In genomic region chr14:74942164-74942563, GRCh38 we compare ENCODE assay signal across 8 cellular contexts. TPM values are rescaled to one million over a fixed set of nuclear protein-coding genes. Genes with fewer than 3 reads are reported as not detected.
DNase-seq lines count a peak whose midpoint lies in the region; ATAC-seq and TF ChIP-seq lines count a peak whose summit lies in the region.

No MANE protein-coding gene starts in this region.

- H3K9me3 ChIP-seq in SK-N-SH = no peaks in the 10 kb centered on the region
- no peaks in the 10 kb centered on the region for H3K9me3 ChIP-seq in MM.1S (replicated peaks; ENCODE audit: insufficient read depth, low read length)
- no peaks in the 10 kb centered on the region for H3K9me3 ChIP-seq in esophagus squamous epithelium

- no peak for TF ChIP-seq EP300 in SK-N-SH (IDR thresholded peaks at IDR 0.05; ENCODE audit: borderline replicate concordance in 1 of 2, low read depth in 1 of 2, low read length in 1 of 2)

- DNase-seq in SK-N-SH = no peak
- no peak for DNase-seq in MM.1S
- DNase-seq in esophagus squamous epithelium (lab: John Stamatoyannopoulos, UW) = no peak
- DNase-seq in stimulated activated naive CD8-positive, alpha-beta T cell treated with anti-CD3 and anti-CD28 coated beads, Interleukin-15, amount 100 ng/mL, for 72 hours = no peak
- DNase-seq in cortex of kidney (lab: John Stamatoyannopoulos, UW) = no peak
- DNase-seq in NCI-H146 (lab: John Stamatoyannopoulos, UW) = no peak

- WGBS in SK-N-SH (ENCODE audit: low lambda C conversion rate) = 83% methylated on average over 7 of the region's 11 CpGs
- 69% methylated on average over 7 of the region's 11 CpGs; no CpG with 5 or more reads in 1 of the 2 donors for WGBS in esophagus squamous epithelium, 2 donors

- no peak for TF ChIP-seq POLR2A in esophagus squamous epithelium (IDR thresholded peaks at IDR 0.05)

- H3K27ac Mint-ChIP-seq in stimulated activated naive CD8-positive, alpha-beta T cell treated with anti-CD3 and anti-CD28 coated beads, Interleukin-15, amount 100 ng/mL, for 72 hours = peak overlapping the region; percentile 97

- H3K9me3 Mint-ChIP-seq in stimulated activated naive CD8-positive, alpha-beta T cell treated with anti-CD3 and anti-CD28 coated beads, Interleukin-15, amount 100 ng/mL, for 72 hours = peaks cover 0 to 8% of the 10 kb centered on the region in 2 donors

- H4K20me1 ChIP-seq in SK-N-SH (ENCODE audit: insufficient read depth) (no peaks in the 10 kb centered on the region), MM.1S (ENCODE audit: insufficient read depth, low read length) (no peaks in the 10 kb centered on the region)

- no peak overlapping the region for H3K4me2 ChIP-seq in SK-N-SH
- H3K4me2 ChIP-seq in MM.1S (ENCODE audit: low read depth, low read length) = no peak overlapping the region; the same call in 1 of the 2 replicates

- peaks cover 51% of the 10 kb centered on the region for H3K4me1 Mint-ChIP-seq in stimulated activated naive CD8-positive, alpha-beta T cell treated with anti-CD3 and anti-CD28 coated beads, Interleukin-15, amount 100 ng/mL, for 72 hours

- no peak overlapping the region for H3K4me3 ChIP-seq in SK-N-SH (ENCODE audit: low read depth in 2 of 2, low read length in 1 of 2)
- H3K4me3 ChIP-seq in MM.1S (ENCODE audit: low read length) = no peak overlapping the region
- H3K4me3 ChIP-seq in esophagus squamous epithelium = peak overlapping the region in 2 of 4 donors; percentile 9 to 18

- H3F3A ChIP-seq in SK-N-SH (replicated peaks; ENCODE audit: insufficient read depth) (peaks cover 15% of the 10 kb centered on the region), MM.1S (ENCODE audit: insufficient read depth, low read length) (no peaks in the 10 kb centered on the region)

- H3K9ac ChIP-seq in SK-N-SH (peak overlapping the region; percentile 28; the same call in 1 of the 2 replicates), MM.1S (ENCODE audit: low read length) (no peak overlapping the region)

- intact Hi-C loops in esophagus squamous epithelium (cut with DNase I) = no loop called here

- peaks cover 7% of the 10 kb centered on the region for H3K27me3 Mint-ChIP-seq in stimulated activated naive CD8-positive, alpha-beta T cell treated with anti-CD3 and anti-CD28 coated beads, Interleukin-15, amount 100 ng/mL, for 72 hours

- H3K4me3 Mint-ChIP-seq in stimulated activated naive CD8-positive, alpha-beta T cell treated with anti-CD3 and anti-CD28 coated beads, Interleukin-15, amount 100 ng/mL, for 72 hours = peak overlapping the region; percentile 77 to 84

- POLR2A ChIA-PET in SK-N-SH (lab: Yijun Ruan, JAX) = no interaction called here

- no peaks in the 10 kb centered on the region for H3K79me2 ChIP-seq in SK-N-SH (ENCODE audit: insufficient read depth)
- H3K79me2 ChIP-seq in MM.1S (ENCODE audit: low read length) = no peaks in the 10 kb centered on the region

- H3K36me3 ChIP-seq in SK-N-SH (replicated peaks in 1 of 2; ENCODE audit: control insufficient read depth in 1 of 2, insufficient read depth in 2 of 2, low read length in 1 of 2) (no peaks in the 10 kb centered on the region), MM.1S (replicated peaks; ENCODE audit: insufficient read depth, low read length) (no peaks in the 10 kb centered on the region), esophagus squamous epithelium (no peaks in the 10 kb centered on the region)

- CTCF ChIA-PET in SK-N-SH (lab: Yijun Ruan, JAX) = interaction anchor here (1.1 to 18.5 kb wide), 3 partner anchors 12 to 146 kb away, joined by 3 to 290 read pairs (median 4); no protein-coding TSS in a partner anchor

- H3K4me1 ChIP-seq in SK-N-SH (ENCODE audit: control insufficient read depth in 1 of 2, insufficient read depth in 2 of 2, low read depth in 1 of 2, low read length in 1 of 2) = peaks cover 14 to 18% of the 10 kb centered on the region in 2 experiments; a peak in 3 of 4 replicates
- no peaks in the 10 kb centered on the region for H3K4me1 ChIP-seq in MM.1S (ENCODE audit: low read length)
- peaks cover 45 to 66% (median 51%) of the 10 kb centered on the region in 3 donors for H3K4me1 ChIP-seq in esophagus squamous epithelium

- no peak for TF ChIP-seq RAD21 in SK-N-SH (IDR thresholded peaks at IDR 0.05; ENCODE audit: low read length)

- no peak overlapping the region for H3K27ac ChIP-seq in SK-N-SH (ENCODE audit: low read depth in 2 of 2, low read length in 1 of 2)
- no peak overlapping the region for H3K27ac ChIP-seq in MM.1S (ENCODE audit: low read length)
- H3K27ac ChIP-seq in esophagus squamous epithelium = peak overlapping the region; percentile 81 to 89 (median 84)

- 0 out of 2 replicates have a peak overlapping the region, but pooled peaks have one; percentile 48 for H2AFZ ChIP-seq in SK-N-SH (ENCODE audit: low read depth)
- H2AFZ ChIP-seq in MM.1S (ENCODE audit: low read length) = peak overlapping the region; percentile 51

- H3K9me2 ChIP-seq in SK-N-SH (no peaks in the 10 kb centered on the region), MM.1S (replicated peaks; ENCODE audit: insufficient read depth, low read length) (no peaks in the 10 kb centered on the region)

- ATAC-seq in SK-N-SH treated with all-trans-retinoic acid at 6 μM for 48 hours = no peak
- no peak for ATAC-seq in stimulated activated naive CD8-positive, alpha-beta T cell treated with anti-CD3 and anti-CD28 coated beads, Interleukin-15, amount 100 ng/mL, for 72 hours
- no peak for ATAC-seq in HG03565 (IDR thresholded peaks at IDR 0.05; ENCODE audit: unreplicated experiment)

- TF ChIP-seq CTCF in SK-N-SH (IDR thresholded peaks at IDR 0.05) = no peak
- no peak for TF ChIP-seq CTCF in MM.1S (IDR thresholded peaks at IDR 0.05; ENCODE audit: low read length)
- TF ChIP-seq CTCF in esophagus squamous epithelium (IDR thresholded peaks at IDR 0.05) = no peak

- H3K27me3 ChIP-seq in SK-N-SH (ENCODE audit: insufficient read depth) (no peaks in the 10 kb centered on the region), MM.1S (replicated peaks; ENCODE audit: insufficient read depth, low read length) (no peaks in the 10 kb centered on the region), esophagus squamous epithelium (no peaks in the 10 kb centered on the region)

TF ChIP-seq in SK-N-SH, 30 proteins besides CTCF, POLR2A, EP300 and RAD21 (continues in another document):
- TF ChIP-seq TAF1 (IDR thresholded peaks at IDR 0.05; ENCODE audit: borderline replicate concordance, low read depth, low read length) (no peak), MXI1 (IDR thresholded peaks at IDR 0.05; ENCODE audit: low read depth, low read length) (no peak), YY1 (IDR thresholded peaks at IDR 0.05; ENCODE audit: low read depth) (no peak), PBX3 (IDR thresholded peaks at IDR 0.05) (no peak), GATA2 (CRISPR knock-in tag; IDR thresholded peaks at IDR 0.05) (no peak), SMC3 (IDR thresholded peaks at IDR 0.05; ENCODE audit: low read depth, low read length) (no peak), POLR2AphosphoS5 (IDR thresholded peaks at IDR 0.05; ENCODE audit: low read depth, low read length) (no peak), FOXJ3 (CRISPR knock-in tag; IDR thresholded peaks at IDR 0.05) (no peak), JUND (IDR thresholded peaks at IDR 0.05) (no peak)

TF ChIP-seq in SK-N-SH treated with all-trans-retinoic acid at 6 μM for 48 hours, 23 proteins besides CTCF, POLR2A, EP300 and RAD21:
- TF ChIP-seq TOX (CRISPR knock-in tag; IDR thresholded peaks at IDR 0.05; ENCODE audit: borderline replicate concordance) (no peak), CREB5 (CRISPR knock-in tag; IDR thresholded peaks at IDR 0.05; ENCODE audit: low read depth) (no peak), PATZ1 (CRISPR knock-in tag; IDR thresholded peaks at IDR 0.05; ENCODE audit: borderline replicate concordance) (no peak), ISL1 (CRISPR knock-in tag; IDR thresholded peaks at IDR 0.05) (no peak), ZNF565 (CRISPR knock-in tag; conservative IDR thresholded peaks at IDR 0.05; ENCODE audit: low read depth) (no peak), ZFP30 (CRISPR knock-in tag; IDR thresholded peaks at IDR 0.05) (no peak), SNAI2 (CRISPR knock-in tag; IDR thresholded peaks at IDR 0.05) (no peak)
TF ChIP-seq in SK-N-SH treated with all-trans-retinoic acid at 6 μM for 48 hours: peak in this region for 0.

RNA-seq across cellular contexts. Expression of gene PGF, which starts 13.2 kb away (rescaled TPM):
- 2.3 and 4.4 TPM in 2 replicates for polyA plus RNA-seq in SK-N-SH (2012; rRNA removed)
- 2.0 and 3.5 TPM in 2 replicates for polyA plus RNA-seq in SK-N-SH (2012; cell fraction: cytosol; rRNA removed)
- polyA plus RNA-seq in SK-N-SH (2012; cell fraction: nucleus; rRNA removed) = 2.6 and 3.5 TPM in 2 replicates
- 10 to 100 TPM in 1 of 4 donors, 1 to 10 TPM in 3; 1.6 to 42.3 (median 6.2) TPM for total RNA-seq in esophagus squamous epithelium

RNA-seq across cellular contexts. Expression of gene RPS6KL1, which starts 19.1 kb away (rescaled TPM):
- 2.5 and 4.4 TPM in 2 replicates for polyA plus RNA-seq in SK-N-SH (2012; rRNA removed)
- 1.2 and 2.1 TPM in 2 replicates for polyA plus RNA-seq in SK-N-SH (2012; cell fraction: cytosol; rRNA removed)
- polyA plus RNA-seq in SK-N-SH (2012; cell fraction: nucleus; rRNA removed) = 12.2 and 14.8 TPM in 2 replicates
- 1 to 10 TPM in 3 of 4 donors, under 1 TPM in 1; 0.83 to 1.7 (median 1.3) TPM for total RNA-seq in esophagus squamous epithelium

Comparison
In these comparisons a context has a peak if more than half of its experiments do, and no peak if none do; other contexts are left out.
1. H3K27ac ChIP-seq: peak in esophagus squamous epithelium (4 of 4); none in SK-N-SH (0 of 2) and MM.1S (single experiment).